In the genomic region with DNA sequence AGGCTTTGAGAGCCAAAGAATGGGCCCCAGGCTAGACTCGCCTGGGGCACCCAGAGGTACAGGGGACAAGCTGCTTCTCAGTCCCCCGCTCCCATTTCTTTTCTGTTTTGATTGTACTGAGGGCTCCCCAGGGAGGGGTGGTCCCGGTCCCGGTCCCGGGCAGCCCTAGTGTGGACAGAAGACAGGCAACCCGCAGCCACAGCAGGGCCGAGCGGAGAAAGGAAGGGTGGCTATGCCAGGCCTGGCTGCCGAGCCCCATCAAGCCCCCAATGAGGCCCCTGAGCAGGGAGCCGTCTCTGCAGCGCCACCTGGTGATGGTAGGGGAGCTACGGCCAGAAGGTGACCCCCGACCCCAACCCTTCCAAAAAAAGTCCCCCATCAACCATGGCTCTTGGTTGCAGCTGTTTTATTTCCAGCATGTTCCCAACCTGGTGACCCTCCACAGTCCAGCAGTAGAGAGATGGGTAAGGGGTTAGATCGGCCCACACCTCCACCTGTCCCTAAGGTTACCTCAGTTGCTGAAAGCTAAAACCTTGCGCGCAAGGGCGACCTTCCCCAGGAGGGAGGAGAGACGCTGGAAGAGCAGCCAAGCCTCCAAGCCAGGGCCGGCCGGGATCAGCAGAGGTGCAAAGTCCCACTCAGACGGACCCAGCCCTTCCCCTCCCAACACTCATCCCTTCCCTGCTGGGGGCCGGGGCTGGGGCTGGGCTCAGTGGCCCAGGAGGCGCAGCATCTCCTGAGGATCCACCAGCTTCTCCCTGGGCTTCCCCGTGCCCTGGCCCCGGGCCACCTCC, we compare ENCODE assay signal across 8 cellular contexts. TPM values are rescaled to one million over a fixed set of nuclear protein-coding genes. Genes with fewer than 3 reads are reported as not detected.
DNase-seq lines count a peak whose midpoint lies in the region; ATAC-seq, FAIRE-seq and TF ChIP-seq lines count a peak whose summit lies in the region.

No MANE protein-coding gene starts in this region.

- H3K36me3 Mint-ChIP-seq in glutamatergic neuron (ENCODE audit: unreplicated experiment): no peaks in the 10 kb centered on the region

- TF ChIP-seq CTCF in glutamatergic neuron (IDR thresholded peaks at IDR 0.05; ENCODE audit: partially characterized antibody, unreplicated experiment): peak; percentile 74

- H3K27me3 Mint-ChIP-seq in glutamatergic neuron (ENCODE audit: unreplicated experiment): peaks cover 21% of the 10 kb centered on the region

- H3K27ac Mint-ChIP-seq in glutamatergic neuron (ENCODE audit: unreplicated experiment): no peak overlapping the region

- no peak overlapping the region for H3K4me3 Mint-ChIP-seq in glutamatergic neuron (ENCODE audit: unreplicated experiment)

- ATAC-seq in GM21825 (IDR thresholded peaks at IDR 0.05; ENCODE audit: unreplicated experiment): no peak

- peaks cover 2% of the 10 kb centered on the region for H3K9me3 Mint-ChIP-seq in glutamatergic neuron (ENCODE audit: unreplicated experiment)

- FAIRE-seq in GM19239 (lab: Jason Lieb, UNC): peak; percentile 52

- DNase-seq in AG08395 (ENCODE audit: low spot score) (peak; percentile 58), GM19239 (ENCODE audit: insufficient read length, low spot score) (peak; percentile 92), RPMI7951 (ENCODE audit: low read depth) (peak; percentile 25), glutamatergic neuron (peak; percentile 86), putamen (ENCODE audit: low spot score) (peak; percentile 56), MV-4-11 (lab: John Stamatoyannopoulos, UW) (no peak)
- peak; percentile 35 to 60 (median 48) for DNase-seq in activated naive CD4-positive, alpha-beta T cell (lab: John Stamatoyannopoulos, UW)

- H3K4me1 Mint-ChIP-seq in glutamatergic neuron (ENCODE audit: low read depth, unreplicated experiment): no peaks in the 10 kb centered on the region

RNA-seq across cellular contexts. Expression of gene GRIN2C, which starts 2.6 kb away (rescaled TPM):
- not detected in 2 replicates for total RNA-seq in RPMI7951 (2014; rRNA removed; shearing (Covaris generic))
- total RNA-seq in glutamatergic neuron (ENCODE audit: unreplicated experiment): 0.12 TPM

RNA-seq across cellular contexts. Expression of gene FDXR, which starts 10.5 kb away (rescaled TPM):
- total RNA-seq in RPMI7951 (2014; rRNA removed; shearing (Covaris generic)): 3.4 and 6.1 TPM in 2 replicates
- 12.1 TPM for total RNA-seq in glutamatergic neuron (ENCODE audit: unreplicated experiment)

RNA-seq across cellular contexts. Expression of gene FADS6, which starts 31.1 kb away (rescaled TPM):
- total RNA-seq in RPMI7951 (2014; rRNA removed; shearing (Covaris generic)): not detected in 2 replicates
- not detected for total RNA-seq in glutamatergic neuron (ENCODE audit: unreplicated experiment)
